ENCODE assay signal across 1 cellular context in the genomic region with DNA sequence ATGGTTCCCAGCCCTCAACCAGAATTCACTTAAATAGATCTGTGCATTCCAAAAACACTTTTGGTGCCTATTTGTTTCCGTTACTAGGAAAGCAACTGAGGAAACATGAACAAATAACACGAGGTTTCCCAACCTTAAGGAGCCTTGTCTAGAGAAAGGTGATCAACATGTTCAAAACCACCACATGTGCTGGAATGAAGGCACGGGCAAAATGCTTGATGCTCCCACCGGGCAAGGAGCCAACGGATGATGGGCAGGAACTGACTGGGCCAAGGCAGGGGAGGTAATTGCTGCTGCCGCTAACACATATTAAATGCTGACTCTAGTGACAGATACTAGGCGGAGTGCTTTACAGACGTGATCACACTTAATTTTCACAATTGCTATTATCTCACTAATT.
TF ChIP-seq lines count a peak whose summit lies in the region.

No MANE protein-coding gene starts in this region.

TF ChIP-seq in GM23338, 12 proteins besides CTCF, POLR2A, EP300 and RAD21 (continued from another document):
- TF ChIP-seq, protein P1, sequence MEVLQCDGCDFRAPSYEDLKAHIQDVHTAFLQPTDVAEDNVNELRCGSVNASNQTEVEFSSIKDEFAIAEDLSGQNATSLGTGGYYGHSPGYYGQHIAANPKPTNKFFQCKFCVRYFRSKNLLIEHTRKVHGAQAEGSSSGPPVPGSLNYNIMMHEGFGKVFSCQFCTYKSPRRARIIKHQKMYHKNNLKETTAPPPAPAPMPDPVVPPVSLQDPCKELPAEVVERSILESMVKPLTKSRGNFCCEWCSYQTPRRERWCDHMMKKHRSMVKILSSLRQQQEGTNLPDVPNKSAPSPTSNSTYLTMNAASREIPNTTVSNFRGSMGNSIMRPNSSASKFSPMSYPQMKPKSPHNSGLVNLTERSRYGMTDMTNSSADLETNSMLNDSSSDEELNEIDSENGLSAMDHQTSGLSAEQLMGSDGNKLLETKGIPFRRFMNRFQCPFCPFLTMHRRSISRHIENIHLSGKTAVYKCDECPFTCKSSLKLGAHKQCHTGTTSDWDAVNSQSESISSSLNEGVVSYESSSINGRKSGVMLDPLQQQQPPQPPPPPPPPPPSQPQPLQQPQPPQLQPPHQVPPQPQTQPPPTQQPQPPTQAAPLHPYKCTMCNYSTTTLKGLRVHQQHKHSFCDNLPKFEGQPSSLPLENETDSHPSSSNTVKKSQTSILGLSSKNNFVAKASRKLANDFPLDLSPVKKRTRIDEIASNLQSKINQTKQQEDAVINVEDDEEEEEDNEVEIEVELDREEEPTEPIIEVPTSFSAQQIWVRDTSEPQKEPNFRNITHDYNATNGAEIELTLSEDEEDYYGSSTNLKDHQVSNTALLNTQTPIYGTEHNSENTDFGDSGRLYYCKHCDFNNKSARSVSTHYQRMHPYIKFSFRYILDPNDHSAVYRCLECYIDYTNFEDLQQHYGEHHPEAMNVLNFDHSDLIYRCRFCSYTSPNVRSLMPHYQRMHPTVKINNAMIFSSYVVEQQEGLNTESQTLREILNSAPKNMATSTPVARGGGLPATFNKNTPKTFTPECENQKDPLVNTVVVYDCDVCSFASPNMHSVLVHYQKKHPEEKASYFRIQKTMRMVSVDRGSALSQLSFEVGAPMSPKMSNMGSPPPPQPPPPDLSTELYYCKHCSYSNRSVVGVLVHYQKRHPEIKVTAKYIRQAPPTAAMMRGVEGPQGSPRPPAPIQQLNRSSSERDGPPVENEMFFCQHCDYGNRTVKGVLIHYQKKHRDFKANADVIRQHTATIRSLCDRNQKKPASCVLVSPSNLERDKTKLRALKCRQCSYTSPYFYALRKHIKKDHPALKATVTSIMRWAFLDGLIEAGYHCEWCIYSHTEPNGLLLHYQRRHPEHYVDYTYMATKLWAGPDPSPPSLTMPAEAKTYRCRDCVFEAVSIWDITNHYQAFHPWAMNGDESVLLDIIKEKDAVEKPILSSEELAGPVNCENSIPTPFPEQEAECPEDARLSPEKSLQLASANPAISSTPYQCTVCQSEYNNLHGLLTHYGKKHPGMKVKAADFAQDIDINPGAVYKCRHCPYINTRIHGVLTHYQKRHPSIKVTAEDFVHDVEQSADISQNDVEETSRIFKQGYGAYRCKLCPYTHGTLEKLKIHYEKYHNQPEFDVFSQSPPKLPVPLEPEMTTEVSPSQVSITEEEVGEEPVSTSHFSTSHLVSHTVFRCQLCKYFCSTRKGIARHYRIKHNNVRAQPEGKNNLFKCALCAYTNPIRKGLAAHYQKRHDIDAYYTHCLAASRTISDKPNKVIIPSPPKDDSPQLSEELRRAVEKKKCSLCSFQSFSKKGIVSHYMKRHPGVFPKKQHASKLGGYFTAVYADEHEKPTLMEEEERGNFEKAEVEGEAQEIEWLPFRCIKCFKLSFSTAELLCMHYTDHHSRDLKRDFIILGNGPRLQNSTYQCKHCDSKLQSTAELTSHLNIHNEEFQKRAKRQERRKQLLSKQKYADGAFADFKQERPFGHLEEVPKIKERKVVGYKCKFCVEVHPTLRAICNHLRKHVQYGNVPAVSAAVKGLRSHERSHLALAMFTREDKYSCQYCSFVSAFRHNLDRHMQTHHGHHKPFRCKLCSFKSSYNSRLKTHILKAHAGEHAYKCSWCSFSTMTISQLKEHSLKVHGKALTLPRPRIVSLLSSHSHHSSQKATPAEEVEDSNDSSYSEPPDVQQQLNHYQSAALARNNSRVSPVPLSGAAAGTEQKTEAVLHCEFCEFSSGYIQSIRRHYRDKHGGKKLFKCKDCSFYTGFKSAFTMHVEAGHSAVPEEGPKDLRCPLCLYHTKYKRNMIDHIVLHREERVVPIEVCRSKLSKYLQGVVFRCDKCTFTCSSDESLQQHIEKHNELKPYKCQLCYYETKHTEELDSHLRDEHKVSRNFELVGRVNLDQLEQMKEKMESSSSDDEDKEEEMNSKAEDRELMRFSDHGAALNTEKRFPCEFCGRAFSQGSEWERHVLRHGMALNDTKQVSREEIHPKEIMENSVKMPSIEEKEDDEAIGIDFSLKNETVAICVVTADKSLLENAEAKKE (CRISPR knock-in tag; IDR thresholded peaks at IDR 0.05): no peak
- no peak for TF ChIP-seq EZH2phosphoT487 (IDR thresholded peaks at IDR 0.05; ENCODE audit: unreplicated experiment)
- TF ChIP-seq CREB1 (CRISPR knock-in tag; IDR thresholded peaks at IDR 0.05; ENCODE audit: low read depth): no peak
- no peak for TF ChIP-seq ZNF114 (CRISPR knock-in tag; IDR thresholded peaks at IDR 0.05)
- TF ChIP-seq EZH2 (IDR thresholded peaks at IDR 0.05; ENCODE audit: low read depth, unreplicated experiment): no peak
- no peak for TF ChIP-seq JUNB (IDR thresholded peaks at IDR 0.05; ENCODE audit: unreplicated experiment)
- TF ChIP-seq STAT1 (IDR thresholded peaks at IDR 0.05; ENCODE audit: unreplicated experiment): no peak
- no peak for TF ChIP-seq ZNF331 (CRISPR knock-in tag; IDR thresholded peaks at IDR 0.05; ENCODE audit: low read depth)
- TF ChIP-seq NANOG (IDR thresholded peaks at IDR 0.05; ENCODE audit: borderline replicate concordance): no peak
- TF ChIP-seq, protein P2, sequence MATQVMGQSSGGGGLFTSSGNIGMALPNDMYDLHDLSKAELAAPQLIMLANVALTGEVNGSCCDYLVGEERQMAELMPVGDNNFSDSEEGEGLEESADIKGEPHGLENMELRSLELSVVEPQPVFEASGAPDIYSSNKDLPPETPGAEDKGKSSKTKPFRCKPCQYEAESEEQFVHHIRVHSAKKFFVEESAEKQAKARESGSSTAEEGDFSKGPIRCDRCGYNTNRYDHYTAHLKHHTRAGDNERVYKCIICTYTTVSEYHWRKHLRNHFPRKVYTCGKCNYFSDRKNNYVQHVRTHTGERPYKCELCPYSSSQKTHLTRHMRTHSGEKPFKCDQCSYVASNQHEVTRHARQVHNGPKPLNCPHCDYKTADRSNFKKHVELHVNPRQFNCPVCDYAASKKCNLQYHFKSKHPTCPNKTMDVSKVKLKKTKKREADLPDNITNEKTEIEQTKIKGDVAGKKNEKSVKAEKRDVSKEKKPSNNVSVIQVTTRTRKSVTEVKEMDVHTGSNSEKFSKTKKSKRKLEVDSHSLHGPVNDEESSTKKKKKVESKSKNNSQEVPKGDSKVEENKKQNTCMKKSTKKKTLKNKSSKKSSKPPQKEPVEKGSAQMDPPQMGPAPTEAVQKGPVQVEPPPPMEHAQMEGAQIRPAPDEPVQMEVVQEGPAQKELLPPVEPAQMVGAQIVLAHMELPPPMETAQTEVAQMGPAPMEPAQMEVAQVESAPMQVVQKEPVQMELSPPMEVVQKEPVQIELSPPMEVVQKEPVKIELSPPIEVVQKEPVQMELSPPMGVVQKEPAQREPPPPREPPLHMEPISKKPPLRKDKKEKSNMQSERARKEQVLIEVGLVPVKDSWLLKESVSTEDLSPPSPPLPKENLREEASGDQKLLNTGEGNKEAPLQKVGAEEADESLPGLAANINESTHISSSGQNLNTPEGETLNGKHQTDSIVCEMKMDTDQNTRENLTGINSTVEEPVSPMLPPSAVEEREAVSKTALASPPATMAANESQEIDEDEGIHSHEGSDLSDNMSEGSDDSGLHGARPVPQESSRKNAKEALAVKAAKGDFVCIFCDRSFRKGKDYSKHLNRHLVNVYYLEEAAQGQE (IDR thresholded peaks at IDR 0.05; ENCODE audit: unreplicated experiment): no peak
- TF ChIP-seq, protein P3, sequence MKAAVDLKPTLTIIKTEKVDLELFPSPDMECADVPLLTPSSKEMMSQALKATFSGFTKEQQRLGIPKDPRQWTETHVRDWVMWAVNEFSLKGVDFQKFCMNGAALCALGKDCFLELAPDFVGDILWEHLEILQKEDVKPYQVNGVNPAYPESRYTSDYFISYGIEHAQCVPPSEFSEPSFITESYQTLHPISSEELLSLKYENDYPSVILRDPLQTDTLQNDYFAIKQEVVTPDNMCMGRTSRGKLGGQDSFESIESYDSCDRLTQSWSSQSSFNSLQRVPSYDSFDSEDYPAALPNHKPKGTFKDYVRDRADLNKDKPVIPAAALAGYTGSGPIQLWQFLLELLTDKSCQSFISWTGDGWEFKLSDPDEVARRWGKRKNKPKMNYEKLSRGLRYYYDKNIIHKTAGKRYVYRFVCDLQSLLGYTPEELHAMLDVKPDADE (IDR thresholded peaks at IDR 0.05): no peak
